In genomic region chr10:110827410-110827809, GRCh38 we compare ENCODE assay signal across 1 cellular context.
TF ChIP-seq lines count a peak whose summit lies in the region.

No MANE protein-coding gene starts in this region.

TF ChIP-seq in HepG2, 621 proteins besides CTCF, POLR2A, EP300 and RAD21 (continued from another document):
- TF ChIP-seq HBP1 (CRISPR knock-in tag; IDR thresholded peaks at IDR 0.05; ENCODE audit: low read depth) (no peak), ARNT (IDR thresholded peaks at IDR 0.05) (no peak), ZNF296 (CRISPR knock-in tag; conservative IDR thresholded peaks at IDR 0.05) (no peak), HNF1B (CRISPR knock-in tag; IDR thresholded peaks at IDR 0.05) (no peak), ZC3H4 (CRISPR knock-in tag; IDR thresholded peaks at IDR 0.05; ENCODE audit: borderline replicate concordance) (no peak), ZSCAN20 (CRISPR knock-in tag; IDR thresholded peaks at IDR 0.05; ENCODE audit: borderline replicate concordance) (no peak)
